Comparison of ENCODE assay signal across 6 cellular contexts in the genomic region with DNA sequence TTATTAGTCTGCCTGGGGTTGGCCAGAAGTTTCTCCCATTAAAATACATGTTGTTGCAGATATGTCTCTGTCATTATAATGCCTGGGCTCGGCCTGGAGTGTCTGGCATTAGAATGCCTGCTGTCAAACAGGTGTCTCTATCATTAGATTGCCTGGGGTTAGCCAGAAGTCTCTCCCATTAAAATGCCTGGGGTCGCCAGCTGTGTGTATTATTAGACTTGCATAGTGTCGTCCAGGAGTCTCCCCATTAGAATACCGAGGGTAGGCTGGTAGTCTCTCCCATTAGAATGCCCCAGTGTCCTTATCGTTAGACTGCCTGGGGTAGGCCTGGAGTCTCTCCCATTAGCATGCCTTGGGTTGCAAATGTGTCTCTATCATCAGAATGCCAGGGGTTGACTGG.
"Had no signal": no experiment of that assay in that cellular context is flagged by ENCODE, and none has a peak within 500 bp of the region (broad histone marks: within the 10 kb centered on the region; RNA-seq: fewer than 3 reads in every experiment).

No MANE protein-coding gene starts in this region.

- H3K27ac Mint-ChIP-seq: GM23338, H9, IgD-negative memory B cell had no signal

- H3K4me1 Mint-ChIP-seq: GM23338, H9, IgD-negative memory B cell had no signal

- H3K4me3 ChIP-seq: GM23338 had no signal

- H3K36me3 Mint-ChIP-seq: IgD-negative memory B cell had no signal

- H3K27ac ChIP-seq: HL-60 had no signal

- H3K4me3 Mint-ChIP-seq: GM23338, H9, IgD-negative memory B cell had no signal

- ATAC-seq: GM23338, HepG2 had no signal

- DNase-seq: H9, HCEC 1CT had no signal

- H3K27me3 Mint-ChIP-seq: IgD-negative memory B cell had no signal
